16 cellular contexts compared by ENCODE assay signal in genomic region chr7:142956951-142957623, GRCh38. TPM values are rescaled to one million over a fixed set of nuclear protein-coding genes. Genes with fewer than 3 reads are reported as not detected.
DNase-seq lines count a peak whose midpoint lies in the region; ATAC-seq and TF ChIP-seq lines count a peak whose summit lies in the region.
"Had no signal": no experiment of that assay in that cellular context is flagged by ENCODE, and none has a peak within 500 bp of the region (broad histone marks: within the 10 kb centered on the region; RNA-seq: fewer than 3 reads in every experiment).

No MANE protein-coding gene starts in this region.

- no peaks in the 10 kb centered on the region for H3K9me2 ChIP-seq in PC-9 (ENCODE audit: insufficient read depth)

- CTCF ChIA-PET in PC-9 (lab: Charles Lee) = interaction anchor here (0.5 to 1.1 kb wide), 3 partner anchors 76 to 618 kb away, joined by 3 to 9 read pairs (median 3); no protein-coding TSS in a partner anchor

- ATAC-seq in HG02678 (IDR thresholded peaks at IDR 0.05; ENCODE audit: unreplicated experiment) = no peak
- ATAC-seq: activated CD8-positive, alpha-beta T cell treated with anti-CD3 and anti-CD28 coated beads, Interleukin-2, amount 10 ng/mL, durations not matched to agents 7 days and 5 days; effector memory CD8-positive, alpha-beta T cell; HepG2; stimulated activated naive CD8-positive, alpha-beta T cell treated with anti-CD3 and anti-CD28 coated beads, Interleukin-15, Interleukin-2, amounts not matched to agents 100 U/mL and 50 U/mL, for 24 hours had no signal

- H3K27ac Mint-ChIP-seq in activated T-helper 1 cell treated with anti-CD3 and anti-CD28 coated beads, Interleukin-12 subunit alpha, Interleukin-12 subunit beta, Interleukin-2, Interleukin-4 antibody, amounts not matched to agents 30 ng/mL and 10 ng/mL and 1 ng/mL, durations not matched to agents 14 hours and 24 hours and 36 hours = no peak overlapping the region
- H3K27ac Mint-ChIP-seq: activated CD8-positive, alpha-beta T cell treated with anti-CD3 and anti-CD28 coated beads, Interleukin-2, amount 10 ng/mL, durations not matched to agents 7 days and 5 days; effector memory CD8-positive, alpha-beta T cell; nephron had no signal

- peaks cover 15% of the 10 kb centered on the region for H3K27me3 Mint-ChIP-seq in activated T-helper 1 cell treated with anti-CD3 and anti-CD28 coated beads, Interleukin-12 subunit alpha, Interleukin-12 subunit beta, Interleukin-2, Interleukin-4 antibody, amounts not matched to agents 30 ng/mL and 10 ng/mL and 1 ng/mL, durations not matched to agents 14 hours and 24 hours and 36 hours (ENCODE audit: insufficient read depth)

- H3K9me3 ChIP-seq in PC-9 (ENCODE audit: insufficient read depth, low read depth) = 0 out of 2 replicates have a peak, but pooled peaks cover 5% of the 10 kb centered on the region

- 0 out of 2 replicates have a peak, but pooled peaks cover 11% of the 10 kb centered on the region for H3K27me3 ChIP-seq in PC-9 (ENCODE audit: insufficient read depth, low read depth)

- no peaks in the 10 kb centered on the region for H3K79me2 ChIP-seq in PC-9 (ENCODE audit: low read depth)

- peaks cover 31% of the 10 kb centered on the region for H3K4me1 ChIP-seq in PC-9 (replicated peaks; ENCODE audit: insufficient read depth)

- peaks cover 30% of the 10 kb centered on the region; the same call in 1 of the 2 replicates for H3F3A ChIP-seq in PC-9 (ENCODE audit: insufficient read depth, low read depth)

- intact Hi-C loops in PC-9 (cut with micrococcal nuclease; ENCODE audit: unreplicated experiment) = loop anchor here (1.0 to 5.0 kb wide), 5 partner anchors 44 to 635 kb away; partner anchors contain the start of gene EPHB6
- intact Hi-C loops in activated T-helper 1 cell treated with anti-CD3 and anti-CD28 coated beads, Interleukin-12 subunit alpha, Interleukin-12 subunit beta, Interleukin-2, Interleukin-4 antibody, amounts not matched to agents 30 ng/mL and 10 ng/mL and 1 ng/mL, durations not matched to agents 14 hours and 24 hours and 36 hours (cut with micrococcal nuclease) = no loop called here

- no peak overlapping the region for H2AFZ ChIP-seq in PC-9

- BruUV-seq in PC-9 (replicated peaks; lab: Mats Ljungman, UMichigan) = no TSS peak

- H3K4me2 ChIP-seq in PC-9 = peak overlapping the region; percentile 75

- no peak overlapping the region for H3K4me3 Mint-ChIP-seq in activated T-helper 1 cell treated with anti-CD3 and anti-CD28 coated beads, Interleukin-12 subunit alpha, Interleukin-12 subunit beta, Interleukin-2, Interleukin-4 antibody, amounts not matched to agents 30 ng/mL and 10 ng/mL and 1 ng/mL, durations not matched to agents 14 hours and 24 hours and 36 hours
- H3K4me3 Mint-ChIP-seq: activated CD8-positive, alpha-beta T cell treated with anti-CD3 and anti-CD28 coated beads, Interleukin-2, amount 10 ng/mL, durations not matched to agents 7 days and 5 days; CD4-positive, CD25-positive, alpha-beta regulatory T cell; effector memory CD8-positive, alpha-beta T cell; nephron had no signal

- TF ChIP-seq CTCF in PC-9 (conservative IDR thresholded peaks at IDR 0.05) (no peak), fibroblast of the aortic adventitia (IDR thresholded peaks at IDR 0.05; ENCODE audit: insufficient read depth, low read length) (no peak)

- H4K20me1 ChIP-seq in PC-9 (ENCODE audit: insufficient read depth) = no peaks in the 10 kb centered on the region

- H3K9me3 Mint-ChIP-seq in activated T-helper 1 cell treated with anti-CD3 and anti-CD28 coated beads, Interleukin-12 subunit alpha, Interleukin-12 subunit beta, Interleukin-2, Interleukin-4 antibody, amounts not matched to agents 30 ng/mL and 10 ng/mL and 1 ng/mL, durations not matched to agents 14 hours and 24 hours and 36 hours = peaks cover 19% of the 10 kb centered on the region

- POLR2A ChIA-PET in PC-9 (lab: Charles Lee; ENCODE audit: unreplicated experiment) = interaction anchor here (0.6 kb wide), 2 partner anchors 59 to 443 kb away, joined by 7 to 15 read pairs; no protein-coding TSS in a partner anchor

- H3K36me3 Mint-ChIP-seq in activated T-helper 1 cell treated with anti-CD3 and anti-CD28 coated beads, Interleukin-12 subunit alpha, Interleukin-12 subunit beta, Interleukin-2, Interleukin-4 antibody, amounts not matched to agents 30 ng/mL and 10 ng/mL and 1 ng/mL, durations not matched to agents 14 hours and 24 hours and 36 hours (ENCODE audit: low read depth) = no peaks in the 10 kb centered on the region
- H3K36me3 Mint-ChIP-seq: CD4-positive, CD25-positive, alpha-beta regulatory T cell had no signal

- DNase-seq in HT-29 (ENCODE audit: low spot score) = peak; percentile 73
- peak; percentile 66 to 89 for DNase-seq in PC-9
- DNase-seq in fibroblast of the aortic adventitia (ENCODE audit: low read depth) = peak; percentile 49
- DNase-seq in renal cortical epithelial cell (ENCODE audit: low read depth) = peak; percentile 29
- DNase-seq in activated T-helper 1 cell treated with anti-CD3 and anti-CD28 coated beads, Interleukin-12 subunit alpha, Interleukin-12 subunit beta, Interleukin-2, Interleukin-4 antibody, amounts not matched to agents 30 ng/mL and 10 ng/mL and 1 ng/mL, durations not matched to agents 14 hours and 24 hours and 36 hours (ENCODE audit: low spot score) = no peak
- DNase-seq in cerebellar cortex (ENCODE audit: low spot score) = no peak
- DNase-seq: activated CD8-positive, alpha-beta T cell treated with anti-CD3 and anti-CD28 coated beads, Interleukin-2, amount 10 ng/mL, durations not matched to agents 7 days and 5 days; aorta; effector memory CD8-positive, alpha-beta T cell; NCI-H510A; Right ventricle myocardium superior; stimulated activated naive CD8-positive, alpha-beta T cell treated with anti-CD3 and anti-CD28 coated beads, Interleukin-15, Interleukin-2, amounts not matched to agents 100 U/mL and 50 U/mL, for 24 hours had no signal

- H3K4me3 ChIP-seq in PC-9 = peak overlapping the region; percentile 30; the same call in 1 of the 2 replicates
- H3K4me3 ChIP-seq in fibroblast of the aortic adventitia (ENCODE audit: low read depth, low read length) = no peak overlapping the region

- no peaks in the 10 kb centered on the region for H3K36me3 ChIP-seq in PC-9 (ENCODE audit: low read depth)

- peak overlapping the region; percentile 68 for H3K27ac ChIP-seq in PC-9

- no peaks in the 10 kb centered on the region for H3K4me1 Mint-ChIP-seq in activated T-helper 1 cell treated with anti-CD3 and anti-CD28 coated beads, Interleukin-12 subunit alpha, Interleukin-12 subunit beta, Interleukin-2, Interleukin-4 antibody, amounts not matched to agents 30 ng/mL and 10 ng/mL and 1 ng/mL, durations not matched to agents 14 hours and 24 hours and 36 hours (ENCODE audit: low read depth)
- H3K4me1 Mint-ChIP-seq: nephron had no signal

RNA-seq across cellular contexts. Expression of gene KEL, which starts 5.1 kb away (rescaled TPM):
- total RNA-seq in HT-29 (2014; rRNA removed; shearing (Covaris generic)) = 0.13 TPM in 1 of 2 replicates, not detected in the other
- 0.46 TPM in 1 of 2 replicates, not detected in the other for total RNA-seq in PC-9 (2021)
- not detected in 2 replicates for total RNA-seq in fibroblast of the aortic adventitia (ENCODE audit: low replicate concordance)
- total RNA-seq in renal cortical epithelial cell = 0.20 TPM in 1 of 2 replicates, not detected in the other
- total RNA-seq in activated T-helper 1 cell treated with anti-CD3 and anti-CD28 coated beads, Interleukin-12 subunit alpha, Interleukin-12 subunit beta, Interleukin-2, Interleukin-4 antibody, amounts not matched to agents 30 ng/mL and 10 ng/mL and 1 ng/mL, durations not matched to agents 14 hours and 24 hours and 36 hours = 0.49 TPM in 1 of 2 replicates, not detected in the other
- total RNA-seq: HepG2 had no signal

RNA-seq across cellular contexts. Expression of gene LLCFC1, which starts 17.8 kb away (rescaled TPM):
- total RNA-seq in HT-29 (2014; rRNA removed; shearing (Covaris generic)) = not detected in 2 replicates
- not detected in 2 replicates for total RNA-seq in PC-9 (2021)
- not detected in 2 replicates for total RNA-seq in fibroblast of the aortic adventitia (ENCODE audit: low replicate concordance)
- total RNA-seq in renal cortical epithelial cell = not detected in 2 replicates
- total RNA-seq in activated T-helper 1 cell treated with anti-CD3 and anti-CD28 coated beads, Interleukin-12 subunit alpha, Interleukin-12 subunit beta, Interleukin-2, Interleukin-4 antibody, amounts not matched to agents 30 ng/mL and 10 ng/mL and 1 ng/mL, durations not matched to agents 14 hours and 24 hours and 36 hours = not detected in 2 replicates
- total RNA-seq: activated CD8-positive, alpha-beta T cell treated with anti-CD3 and anti-CD28 coated beads, Interleukin-2, amount 10 ng/mL, durations not matched to agents 7 days and 5 days; aorta; CD4-positive, CD25-positive, alpha-beta regulatory T cell; HepG2; Right ventricle myocardium superior had no signal

RNA-seq across cellular contexts. Expression of gene TRPV5, which starts 23.5 kb away (rescaled TPM):
- 0.18 TPM in 1 of 2 replicates, not detected in the other for total RNA-seq in HT-29 (2014; rRNA removed; shearing (Covaris generic))
- total RNA-seq in PC-9 (2021) (not detected in 2 replicates), fibroblast of the aortic adventitia (ENCODE audit: low replicate concordance) (not detected in 2 replicates), renal cortical epithelial cell (not detected in 2 replicates)
- not detected in 2 replicates for total RNA-seq in activated T-helper 1 cell treated with anti-CD3 and anti-CD28 coated beads, Interleukin-12 subunit alpha, Interleukin-12 subunit beta, Interleukin-2, Interleukin-4 antibody, amounts not matched to agents 30 ng/mL and 10 ng/mL and 1 ng/mL, durations not matched to agents 14 hours and 24 hours and 36 hours
- total RNA-seq: activated CD8-positive, alpha-beta T cell treated with anti-CD3 and anti-CD28 coated beads, Interleukin-2, amount 10 ng/mL, durations not matched to agents 7 days and 5 days; aorta; CD4-positive, CD25-positive, alpha-beta regulatory T cell; HepG2; Right ventricle myocardium superior had no signal

Comparison
In these comparisons a context has a peak if more than half of its experiments do, and no peak if none do; other contexts are left out.
1. DNase-seq: peak in HT-29 (single experiment), PC-9 (2 of 2), fibroblast of the aortic adventitia (single experiment) and renal cortical epithelial cell (single experiment); none in activated T-helper 1 cell treated with anti-CD3 and anti-CD28 coated beads, Interleukin-12 subunit alpha, Interleukin-12 subunit beta, Interleukin-2, Interleukin-4 antibody, amounts not matched to agents 30 ng/mL and 10 ng/mL and 1 ng/mL, durations not matched to agents 14 hours and 24 hours and 36 hours (single experiment) and cerebellar cortex (single experiment).